ENCODE assay signal across 17 cellular contexts in the genomic region with DNA sequence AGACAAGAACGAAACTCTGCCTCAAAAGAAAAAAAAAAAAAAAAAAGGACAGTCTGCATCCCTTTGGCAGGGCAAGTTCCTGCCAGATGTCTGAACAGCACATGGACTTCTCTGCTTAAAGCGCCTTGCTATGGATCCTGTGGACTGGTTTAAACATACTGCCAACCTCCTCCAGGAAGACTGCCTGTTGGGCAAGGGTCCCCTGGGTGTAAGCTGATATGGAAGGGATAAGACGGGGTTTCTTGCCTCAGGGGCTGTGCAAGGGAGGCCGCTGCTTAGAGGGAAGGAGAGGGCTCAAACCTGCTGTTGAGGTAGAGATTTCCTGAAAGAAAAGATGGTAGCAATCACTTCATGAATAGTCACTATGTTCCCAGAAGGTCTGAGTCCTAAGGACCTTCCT. TPM values are rescaled to one million over a fixed set of nuclear protein-coding genes. Genes with fewer than 3 reads are reported as not detected.
DNase-seq lines count a peak whose midpoint lies in the region; ATAC-seq and TF ChIP-seq lines count a peak whose summit lies in the region.
"Had no signal": no experiment of that assay in that cellular context is flagged by ENCODE, and none has a peak within 500 bp of the region (broad histone marks: within the 10 kb centered on the region; RNA-seq: fewer than 3 reads in every experiment).

No MANE protein-coding gene starts in this region.

- H3K27ac ChIP-seq in endodermal cell (ENCODE audit: low read depth, low read length): no peak overlapping the region
- peak overlapping the region; percentile 7 for H3K27ac ChIP-seq in mesendoderm (ENCODE audit: low read depth, low read length)

- no peak overlapping the region for H3K23ac ChIP-seq in mesendoderm (ENCODE audit: low read length)

- H3K4me1 Mint-ChIP-seq in endodermal cell (peaks cover 62% of the 10 kb centered on the region), CD14-positive monocyte (no peaks in the 10 kb centered on the region)
- H3K4me1 Mint-ChIP-seq in activated CD8-positive, alpha-beta memory T cell treated with anti-CD3 and anti-CD28 coated beads, Interleukin-2, amount 10 ng/mL, durations not matched to agents 7 days and 5 days: no peaks in the 10 kb centered on the region

- WGBS in endodermal cell (ENCODE audit: insufficient coverage in 1 of 2, insufficient read length in 1 of 2), 2 experiments: 81 to 92% methylated on average over 3 to 4 of the region's 4 CpGs
- WGBS in mesendoderm (ENCODE audit: extremely low coverage, insufficient coverage, low lambda C conversion rate): no CpG with 5 or more reads among the region's 4 CpGs

- peak overlapping the region; percentile 52 for H2BK5ac ChIP-seq in mesendoderm (ENCODE audit: low read length)

- H3K27ac Mint-ChIP-seq in endodermal cell: peak overlapping the region; percentile 86
- no peak overlapping the region for H3K27ac Mint-ChIP-seq in activated CD8-positive, alpha-beta memory T cell treated with anti-CD3 and anti-CD28 coated beads, Interleukin-2, amount 10 ng/mL, durations not matched to agents 7 days and 5 days
- no peak overlapping the region for H3K27ac Mint-ChIP-seq in CD14-positive monocyte

- H2AK5ac ChIP-seq in mesendoderm (ENCODE audit: low read length): peak overlapping the region; percentile 22

- DNase-seq in AG08395 (ENCODE audit: low spot score) (peak; percentile 10), ELF-1 (ENCODE audit: low read depth, low spot score) (peak; percentile 23), endodermal cell (no peak), mesendoderm (peak; percentile 34), 8988T (no peak), CD14-positive monocyte (ENCODE audit: low spot score) (no peak)
- DNase-seq in activated CD8-positive, alpha-beta memory T cell treated with anti-CD3 and anti-CD28 coated beads, Interleukin-2, amount 10 ng/mL, durations not matched to agents 7 days and 5 days: no peak
- DNase-seq: ACHN; Kasumi-1; MG63; NCI-H1092; NCI-H1694 treated with DMSO at 0.1 percent for 48 hours; NCI-H345; NCI-H524 treated with DMSO at 0.1 percent for 48 hours; NK-92 treated with Interleukin-12 subunit alpha and Interleukin-12 subunit beta, amount 100 ng/mL, for 24 hours had no signal

- intact Hi-C loops in CD14-positive monocyte (cut with micrococcal nuclease): no loop called here

- H3K9me3 Mint-ChIP-seq in endodermal cell (peaks cover 6% of the 10 kb centered on the region), CD14-positive monocyte (peaks cover 0 to 9% (median 0%) of the 10 kb centered on the region in 7 donors)
- H3K9me3 Mint-ChIP-seq in activated CD8-positive, alpha-beta memory T cell treated with anti-CD3 and anti-CD28 coated beads, Interleukin-2, amount 10 ng/mL, durations not matched to agents 7 days and 5 days (ENCODE audit: low read depth): no peaks in the 10 kb centered on the region

- no peak for ATAC-seq in activated CD8-positive, alpha-beta memory T cell treated with anti-CD3 and anti-CD28 coated beads, Interleukin-2, amount 10 ng/mL, durations not matched to agents 7 days and 5 days
- ATAC-seq: GM12878, Right ventricle myocardium inferior had no signal

- no peaks in the 10 kb centered on the region for H3K79me1 ChIP-seq in mesendoderm (ENCODE audit: low read length)

- H4K5ac ChIP-seq in mesendoderm (ENCODE audit: low read length): no peak overlapping the region

- H3K4me1 ChIP-seq in endodermal cell (ENCODE audit: control insufficient read depth, insufficient read depth, low read length) (peaks cover 15% of the 10 kb centered on the region), mesendoderm (ENCODE audit: control insufficient read depth, low read depth, low read length) (peaks cover 14% of the 10 kb centered on the region)

- H3K36me3 ChIP-seq in endodermal cell (ENCODE audit: control insufficient read depth, insufficient read depth, low read length) (peaks cover 20% of the 10 kb centered on the region), mesendoderm (ENCODE audit: control insufficient read depth, insufficient read depth, low read length) (no peaks in the 10 kb centered on the region)
- H3K36me3 ChIP-seq: MG63 had no signal

- no peaks in the 10 kb centered on the region for H3K79me2 ChIP-seq in mesendoderm (ENCODE audit: control insufficient read depth, insufficient read depth, low read length)

- peaks cover 25% of the 10 kb centered on the region for H3K36me3 Mint-ChIP-seq in endodermal cell (ENCODE audit: low read depth)
- peaks cover 29% of the 10 kb centered on the region for H3K36me3 Mint-ChIP-seq in activated CD8-positive, alpha-beta memory T cell treated with anti-CD3 and anti-CD28 coated beads, Interleukin-2, amount 10 ng/mL, durations not matched to agents 7 days and 5 days
- H3K36me3 Mint-ChIP-seq in CD14-positive monocyte: peaks cover 19 to 32% of the 10 kb centered on the region in 2 donors

- H3K27me3 Mint-ChIP-seq in endodermal cell (ENCODE audit: insufficient read depth): peaks cover 10% of the 10 kb centered on the region
- H3K27me3 Mint-ChIP-seq in activated CD8-positive, alpha-beta memory T cell treated with anti-CD3 and anti-CD28 coated beads, Interleukin-2, amount 10 ng/mL, durations not matched to agents 7 days and 5 days: peaks cover 30% of the 10 kb centered on the region
- peaks cover 32 to 45% (median 39%) of the 10 kb centered on the region in 3 donors for H3K27me3 Mint-ChIP-seq in CD14-positive monocyte (ENCODE audit: low read depth in 3 of 3)

- no peak overlapping the region for H3K9ac ChIP-seq in endodermal cell (ENCODE audit: extremely low read depth, low read length, poor library complexity, severe bottlenecking)
- H3K9ac ChIP-seq in mesendoderm (ENCODE audit: low read length): no peak overlapping the region

- TF ChIP-seq CTCF in endodermal cell (conservative IDR thresholded peaks at IDR 0.05) (no peak), CD14-positive monocyte (IDR thresholded peaks at IDR 0.05) (no peak)

- no peak overlapping the region for H3K4me3 ChIP-seq in endodermal cell (ENCODE audit: low read length)
- no peak overlapping the region for H3K4me3 ChIP-seq in mesendoderm (ENCODE audit: low read length)
- H3K4me3 ChIP-seq: GM12878, MG63 had no signal

- H4K8ac ChIP-seq in mesendoderm (ENCODE audit: low read depth, low read length): no peak overlapping the region

- H3K4ac ChIP-seq in mesendoderm (ENCODE audit: low read depth, low read length): peak overlapping the region; percentile 61

- no peak overlapping the region for H2BK120ac ChIP-seq in mesendoderm (ENCODE audit: low read depth, low read length)

- H3K56ac ChIP-seq in mesendoderm (ENCODE audit: low read length): peak overlapping the region; percentile 26

- H3K9me3 ChIP-seq in endodermal cell (ENCODE audit: control insufficient read depth, low read length): peaks cover 16% of the 10 kb centered on the region
- H3K9me3 ChIP-seq: MG63 had no signal

- no peak overlapping the region for H3K4me3 Mint-ChIP-seq in endodermal cell
- no peak overlapping the region for H3K4me3 Mint-ChIP-seq in activated CD8-positive, alpha-beta memory T cell treated with anti-CD3 and anti-CD28 coated beads, Interleukin-2, amount 10 ng/mL, durations not matched to agents 7 days and 5 days
- no peak overlapping the region for H3K4me3 Mint-ChIP-seq in CD14-positive monocyte

- H2BK15ac ChIP-seq in mesendoderm (replicated peaks; ENCODE audit: low read depth): no peak overlapping the region

- no peak overlapping the region for H3K4me2 ChIP-seq in mesendoderm (ENCODE audit: low read length)

- H3K27me3 ChIP-seq in endodermal cell (ENCODE audit: control insufficient read depth, insufficient read depth, low read length, poor library complexity, severe bottlenecking): peaks cover 12% of the 10 kb centered on the region
- H3K27me3 ChIP-seq in mesendoderm (ENCODE audit: insufficient read depth, low read length, poor library complexity): no peaks in the 10 kb centered on the region
- H3K27me3 ChIP-seq: MG63 had no signal

- no peak overlapping the region for H3K18ac ChIP-seq in mesendoderm (ENCODE audit: low read length)

- CTCF ChIA-PET in activated CD8-positive, alpha-beta memory T cell treated with anti-CD3 and anti-CD28 coated beads, Interleukin-2, amount 10 ng/mL, durations not matched to agents 7 days and 5 days (lab: Charles Lee): no interaction called here

RNA-seq across cellular contexts. Expression of a gene that starts 22.2 kb away (rescaled TPM):
- 10 to 100 TPM; 26.4 to 70.0 TPM for total RNA-seq in endodermal cell
- polyA plus RNA-seq in endodermal cell (2013, experiment 1 of 2): 23.4 TPM
- polyA plus RNA-seq in endodermal cell (2013, experiment 2 of 2): 22.7 TPM
- polyA plus RNA-seq in mesendoderm (2013, experiment 1 of 2): 48.5 TPM
- polyA plus RNA-seq in mesendoderm (2013, experiment 2 of 2): 46.9 TPM
- total RNA-seq in activated CD8-positive, alpha-beta memory T cell treated with anti-CD3 and anti-CD28 coated beads, Interleukin-2, amount 10 ng/mL, durations not matched to agents 7 days and 5 days: 10 to 100 TPM; 45.6 to 47.5 TPM
- under 1 TPM in 1 of 2 donors, not detected in 1; 0.17 TPM for polyA plus RNA-seq in CD14-positive monocyte

Comparison
In these comparisons a context has a peak if more than half of its experiments do, and no peak if none do; other contexts are left out.
1. DNase-seq: peak in AG08395 (single experiment), ELF-1 (single experiment) and mesendoderm (single experiment); none in endodermal cell (single experiment), activated CD8-positive, alpha-beta memory T cell treated with anti-CD3 and anti-CD28 coated beads, Interleukin-2, amount 10 ng/mL, durations not matched to agents 7 days and 5 days (single experiment), 8988T (single experiment) and CD14-positive monocyte (single experiment).